Comparison of ENCODE assay signal across 28 cellular contexts in genomic region chr7:42359946-42360345, GRCh38.
"Had no signal": no experiment of that assay in that cellular context is flagged by ENCODE, and none has a peak within 500 bp of the region (broad histone marks: within the 10 kb centered on the region; RNA-seq: fewer than 3 reads in every experiment).

No MANE protein-coding gene starts in this region.

- H3K4me3 ChIP-seq: body of pancreas, colonic mucosa, pancreas, psoas muscle, sigmoid colon, smooth muscle cell, stomach, thyroid gland, upper lobe of left lung, vagina had no signal

- H3K9me3 ChIP-seq: colonic mucosa, pancreas, psoas muscle, sigmoid colon, thyroid gland, vagina had no signal

- H3K36me3 ChIP-seq: colonic mucosa, pancreas, sigmoid colon, stomach, thyroid gland, upper lobe of left lung, vagina had no signal

- H3K27ac ChIP-seq: body of pancreas, colonic mucosa, pancreas, psoas muscle, sigmoid colon, stomach, thyroid gland, upper lobe of left lung, vagina had no signal

- DNase-seq: activated CD4-positive, alpha-beta T cell treated with anti-CD3 and anti-CD28 coated beads for 4 hours; activated CD4-positive, alpha-beta T cell treated with anti-CD3 and anti-CD28 coated beads, Interleukin-2, amount 50 U/mL, for 4 hours; activated effector memory CD4-positive, alpha-beta T cell treated with Interleukin-2 at 50 U/mL for 16 hours; activated naive CD4-positive, alpha-beta T cell treated with Interleukin-2 at 50 U/mL for 16 hours; activated T-cell treated with anti-CD3 and anti-CD28 coated beads for 4 hours; activated T-cell treated with anti-CD3 and anti-CD28 coated beads, Interleukin-2, amount 50 U/mL, for 72 hours; aorta; body of pancreas; cerebellar nuclear complex; colonic mucosa; effector memory CD4-positive, alpha-beta T cell; foreskin fibroblast; head of caudate nucleus; hippocampal formation; immature natural killer cell; midbrain; naive thymus-derived CD4-positive, alpha-beta T cell; nucleus accumbens; pancreas; psoas muscle; sigmoid colon; stimulated activated CD4-positive, alpha-beta T cell treated with anti-CD3 and anti-CD28 coated beads, Interleukin-1b, Interleukin-23, amount 100 ng/mL, for 48 hours; stimulated activated naive B cell treated with anti-CD40 and anti-IgM and Interleukin-4, amounts not matched to agents 10 μg/mL and 1 μg/mL and 100 μg/mL, for 72 hours; stomach; thyroid gland; upper lobe of left lung had no signal

- H3K4me1 ChIP-seq: body of pancreas, colonic mucosa, pancreas, psoas muscle, sigmoid colon, stomach, thyroid gland, upper lobe of left lung, vagina had no signal

- H3K27me3 ChIP-seq: body of pancreas, colonic mucosa, pancreas, sigmoid colon, stomach, thyroid gland, upper lobe of left lung, vagina had no signal
